Comparison of ENCODE assay signal across 8 cellular contexts in the genomic region with DNA sequence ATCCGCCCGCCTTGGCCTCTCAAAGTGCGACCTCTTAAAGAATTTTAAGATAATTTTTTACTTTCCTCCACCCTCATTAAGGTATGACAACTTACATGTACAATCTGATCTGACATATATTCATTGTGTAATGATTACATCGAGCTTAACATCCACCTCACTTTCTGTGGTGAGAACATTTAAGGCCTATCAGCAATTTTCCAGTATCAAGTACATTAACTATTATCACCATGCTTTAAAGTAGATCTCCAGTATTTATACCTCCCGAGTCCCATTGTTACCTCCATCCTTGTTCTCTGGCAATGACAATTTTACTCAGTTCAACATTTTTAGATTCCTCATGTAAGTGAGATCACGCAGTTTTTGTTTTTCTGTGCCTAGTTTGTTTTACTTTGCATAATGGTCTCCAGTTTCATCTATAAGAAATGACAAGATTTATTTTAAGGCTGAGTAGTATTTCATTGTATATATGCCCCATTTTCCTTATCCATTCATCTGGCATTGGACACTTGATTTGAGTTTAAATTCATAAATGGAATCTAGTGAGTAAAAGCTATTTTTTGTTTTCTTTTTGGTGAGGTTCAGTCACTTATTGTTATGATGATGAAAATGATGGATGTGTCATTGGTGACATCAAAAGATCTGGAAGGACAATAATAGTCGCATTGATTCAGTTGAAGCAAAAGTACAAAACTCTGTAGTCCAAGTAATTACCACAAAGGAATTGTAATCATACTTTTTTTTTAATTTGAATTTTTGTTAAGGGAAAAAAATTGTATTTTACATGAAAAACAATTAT.
DNase-seq lines count a peak whose midpoint lies in the region; ATAC-seq and TF ChIP-seq lines count a peak whose summit lies in the region.

No MANE protein-coding gene starts in this region.

- H3K27ac Mint-ChIP-seq in chondrocyte (ENCODE audit: unreplicated experiment) (peak overlapping the region; percentile 95), nephron (peak overlapping the region; percentile 95 to 100 (median 97))

- H3K9me3 Mint-ChIP-seq in activated T-cell treated with anti-CD3 and anti-CD28 coated beads, Interleukin-2, amount 50 U/mL, for 4 hours = no peaks in the 10 kb centered on the region
- no peaks in the 10 kb centered on the region for H3K9me3 Mint-ChIP-seq in chondrocyte (ENCODE audit: low read depth)
- no peaks in the 10 kb centered on the region for H3K9me3 Mint-ChIP-seq in nephron

- H3K36me3 Mint-ChIP-seq in activated T-cell treated with anti-CD3 and anti-CD28 coated beads, Interleukin-2, amount 50 U/mL, for 4 hours (ENCODE audit: insufficient read depth) = no peaks in the 10 kb centered on the region
- H3K36me3 Mint-ChIP-seq in chondrocyte (ENCODE audit: low read depth) (no peaks in the 10 kb centered on the region), nephron (ENCODE audit: low read depth) (peaks cover 27% of the 10 kb centered on the region)

- H3K4me1 Mint-ChIP-seq in activated T-cell treated with anti-CD3 and anti-CD28 coated beads, Interleukin-2, amount 50 U/mL, for 4 hours (ENCODE audit: low read depth) = peaks cover 33% of the 10 kb centered on the region
- peaks cover 29% of the 10 kb centered on the region for H3K4me1 Mint-ChIP-seq in chondrocyte (ENCODE audit: low read depth)
- H3K4me1 Mint-ChIP-seq in nephron = peaks cover 23% of the 10 kb centered on the region

- no peaks in the 10 kb centered on the region for H3K27me3 Mint-ChIP-seq in activated T-cell treated with anti-CD3 and anti-CD28 coated beads, Interleukin-2, amount 50 U/mL, for 4 hours (ENCODE audit: low read depth)
- H3K27me3 Mint-ChIP-seq in chondrocyte (ENCODE audit: low read depth) (no peaks in the 10 kb centered on the region), nephron (ENCODE audit: low read depth) (no peaks in the 10 kb centered on the region)

- ATAC-seq in activated T-cell treated with anti-CD3 and anti-CD28 coated beads, Interleukin-2, amount 50 U/mL, for 4 hours = no peak

- TF ChIP-seq CTCF in chondrocyte (IDR thresholded peaks at IDR 0.05) = no peak
- TF ChIP-seq CTCF in nephron (IDR thresholded peaks at IDR 0.05; ENCODE audit: unreplicated experiment in 3 of 3) = no peak

- H3K4me3 Mint-ChIP-seq in activated T-cell treated with anti-CD3 and anti-CD28 coated beads, Interleukin-2, amount 50 U/mL, for 4 hours = peak overlapping the region; percentile 91
- peak overlapping the region; percentile 91 for H3K4me3 Mint-ChIP-seq in chondrocyte (ENCODE audit: unreplicated experiment)
- H3K4me3 Mint-ChIP-seq in nephron = peak overlapping the region; percentile 87 to 94 (median 93)

- no peak for DNase-seq in activated T-cell treated with anti-CD3 and anti-CD28 coated beads, Interleukin-2, amount 50 U/mL, for 4 hours
- DNase-seq in activated T-cell treated with anti-CD3 and anti-CD28 coated beads for 4 hours (no peak), NCI-H748 treated with DMSO at 0.1 percent for 48 hours (lab: John Stamatoyannopoulos, UW) (peak; percentile 35), chondrocyte (ENCODE audit: low spot score) (no peak), 8988T (no peak), SHP77 (lab: John Stamatoyannopoulos, UW) (no peak), GOT3 (lab: John Stamatoyannopoulos, UW) (no peak)
